In the genomic region with DNA sequence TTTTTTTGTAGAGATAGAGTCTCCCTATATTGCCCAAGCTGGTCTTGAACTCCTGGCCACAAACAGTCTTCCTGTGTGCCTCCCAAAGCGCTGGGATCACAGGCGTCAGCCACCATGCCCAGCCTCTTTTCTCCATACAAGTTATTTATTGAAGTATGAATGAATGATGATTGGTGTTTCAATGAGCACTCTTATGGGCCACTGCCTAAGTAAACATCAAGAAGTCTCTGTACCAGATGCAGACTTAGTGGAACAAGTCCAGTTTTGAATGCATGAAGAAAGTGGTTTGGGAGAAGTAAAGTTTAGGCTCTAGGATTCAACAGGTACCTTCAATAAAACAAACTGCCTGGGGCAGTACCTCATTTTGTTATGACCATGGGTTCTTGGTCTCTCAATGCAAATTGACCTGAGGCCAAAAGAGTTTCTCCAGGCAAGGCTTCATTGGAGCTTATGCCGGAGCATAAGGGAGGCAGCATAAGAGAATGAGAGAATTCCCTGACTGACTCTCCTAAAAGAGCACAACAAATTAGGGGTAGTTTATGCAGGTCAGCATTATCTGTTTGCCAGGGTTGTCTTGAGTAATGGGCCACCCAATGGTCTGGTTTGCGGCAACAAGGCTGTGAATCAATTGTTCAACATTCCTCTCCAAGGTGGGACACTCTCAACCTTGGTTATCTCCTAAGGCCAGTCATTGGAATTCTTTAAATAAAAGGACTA, we compare ENCODE assay signal across 8 cellular contexts. TPM values are rescaled to one million over a fixed set of nuclear protein-coding genes. Genes with fewer than 3 reads are reported as not detected.
DNase-seq lines count a peak whose midpoint lies in the region; ATAC-seq and TF ChIP-seq lines count a peak whose summit lies in the region.

No MANE protein-coding gene starts in this region.

- no peaks in the 10 kb centered on the region for H3K27me3 Mint-ChIP-seq in stimulated activated naive CD8-positive, alpha-beta T cell treated with anti-CD3 and anti-CD28 coated beads, Interleukin-15, Interleukin-2, amounts not matched to agents 100 ng/mL and 50 ng/mL, for 24 hours
- H3K27me3 Mint-ChIP-seq in mesothelial cell of epicardium (ENCODE audit: low read depth), result no peaks in the 10 kb centered on the region

- H3K4me1 Mint-ChIP-seq in stimulated activated naive CD8-positive, alpha-beta T cell treated with anti-CD3 and anti-CD28 coated beads, Interleukin-15, Interleukin-2, amounts not matched to agents 100 ng/mL and 50 ng/mL, for 24 hours (ENCODE audit: low read depth), result peaks cover 53% of the 10 kb centered on the region
- H3K4me1 Mint-ChIP-seq in mesothelial cell of epicardium, result peaks cover 44% of the 10 kb centered on the region

- peaks cover 0 to 17% of the 10 kb centered on the region in 2 donors for H3K4me1 ChIP-seq in ascending aorta

- H3K4me3 Mint-ChIP-seq in stimulated activated naive CD8-positive, alpha-beta T cell treated with anti-CD3 and anti-CD28 coated beads, Interleukin-15, Interleukin-2, amounts not matched to agents 100 ng/mL and 50 ng/mL, for 24 hours, result peak overlapping the region; percentile 99
- peak overlapping the region; percentile 79 for H3K4me3 Mint-ChIP-seq in mesothelial cell of epicardium

- TF ChIP-seq CTCF in ascending aorta (IDR thresholded peaks at IDR 0.05) (no peak), mesothelial cell of epicardium (IDR thresholded peaks at IDR 0.05; ENCODE audit: unreplicated experiment) (no peak), omental fat pad (IDR thresholded peaks at IDR 0.05) (no peak)

- H3K36me3 ChIP-seq in ascending aorta, result no peaks in the 10 kb centered on the region

- intact Hi-C loops in ascending aorta (cut with DNase I), result no loop called here

- H3K27ac Mint-ChIP-seq in stimulated activated naive CD8-positive, alpha-beta T cell treated with anti-CD3 and anti-CD28 coated beads, Interleukin-15, Interleukin-2, amounts not matched to agents 100 ng/mL and 50 ng/mL, for 24 hours, result peak overlapping the region; percentile 96
- peak overlapping the region; percentile 94 for H3K27ac Mint-ChIP-seq in mesothelial cell of epicardium

- DNase-seq in stimulated activated naive CD8-positive, alpha-beta T cell treated with anti-CD3 and anti-CD28 coated beads, Interleukin-15, Interleukin-2, amounts not matched to agents 100 U/mL and 50 U/mL, for 24 hours, result no peak
- no peak for DNase-seq in ascending aorta (ENCODE audit: low spot score in 2 of 2)
- DNase-seq in mesothelial cell of epicardium (ENCODE audit: low spot score in 2 of 2, unreplicated experiment in 2 of 2), result no peak
- DNase-seq in omental fat pad (ENCODE audit: low spot score), result no peak
- DNase-seq in left lobe of liver (ENCODE audit: low spot score), result no peak
- no peak for DNase-seq in SK-N-DZ (ENCODE audit: low spot score)
- DNase-seq in NCI-H774 (lab: John Stamatoyannopoulos, UW), result no peak

- H3K9me3 ChIP-seq in ascending aorta, result no peaks in the 10 kb centered on the region

- H3K4me3 ChIP-seq in ascending aorta, result peak overlapping the region; percentile 46 to 84

- H3K27me3 ChIP-seq in ascending aorta, result no peaks in the 10 kb centered on the region

- peak overlapping the region; percentile 96 to 99 for H3K27ac ChIP-seq in ascending aorta

- peaks cover 18% of the 10 kb centered on the region for H3K36me3 Mint-ChIP-seq in stimulated activated naive CD8-positive, alpha-beta T cell treated with anti-CD3 and anti-CD28 coated beads, Interleukin-15, Interleukin-2, amounts not matched to agents 100 ng/mL and 50 ng/mL, for 24 hours (ENCODE audit: low read depth)
- peaks cover 13% of the 10 kb centered on the region for H3K36me3 Mint-ChIP-seq in mesothelial cell of epicardium

- ATAC-seq in stimulated activated naive CD8-positive, alpha-beta T cell treated with anti-CD3 and anti-CD28 coated beads, Interleukin-15, Interleukin-2, amounts not matched to agents 100 U/mL and 50 U/mL, for 24 hours, result no peak
- ATAC-seq in omental fat pad (ENCODE audit: low FRiP score) (no peak), left lobe of liver (no peak)

- H3K9me3 Mint-ChIP-seq in stimulated activated naive CD8-positive, alpha-beta T cell treated with anti-CD3 and anti-CD28 coated beads, Interleukin-15, Interleukin-2, amounts not matched to agents 100 ng/mL and 50 ng/mL, for 24 hours, result no peaks in the 10 kb centered on the region
- peaks cover 4% of the 10 kb centered on the region for H3K9me3 Mint-ChIP-seq in mesothelial cell of epicardium

RNA-seq across cellular contexts. Expression of gene GMFB, which starts 1.1 kb away (rescaled TPM):
- total RNA-seq in ascending aorta, result 27.5 TPM
- total RNA-seq in mesothelial cell of epicardium, result 56.1 to 56.5 TPM (median 56.1 TPM) in 3 replicates
- total RNA-seq in omental fat pad, result 10 to 100 TPM; 44.0 to 92.7 (median 86.7) TPM
- 13.0 TPM for total RNA-seq in left lobe of liver
- polyA plus RNA-seq in SK-N-DZ (2014; cell fraction: cytosol; rRNA removed), result 59.8 and 77.5 TPM in 2 replicates
- 34.4 and 37.6 TPM in 2 replicates for polyA plus RNA-seq in SK-N-DZ (2014; cell fraction: nucleus; rRNA removed)

RNA-seq across cellular contexts. Expression of gene CGRRF1, which starts 19.8 kb away (rescaled TPM):
- total RNA-seq in ascending aorta (1.2 TPM), mesothelial cell of epicardium (15.4 to 17.1 TPM (median 16.8 TPM) in 3 replicates), omental fat pad (10 to 100 TPM; 18.0 to 21.8 (median 18.9) TPM), left lobe of liver (6.1 TPM)
- 15.2 and 17.8 TPM in 2 replicates for polyA plus RNA-seq in SK-N-DZ (2014; cell fraction: cytosol; rRNA removed)
- polyA plus RNA-seq in SK-N-DZ (2014; cell fraction: nucleus; rRNA removed), result 16.3 and 23.9 TPM in 2 replicates

RNA-seq across cellular contexts. Expression of gene CNIH1, which starts 48.7 kb away (rescaled TPM):
- total RNA-seq in ascending aorta (173 TPM), mesothelial cell of epicardium (95.8 to 101 TPM (median 97.6 TPM) in 3 replicates), omental fat pad (100 to 1,000 TPM; 101 to 233 (median 212) TPM), left lobe of liver (89.4 TPM)
- polyA plus RNA-seq in SK-N-DZ (2014; cell fraction: cytosol; rRNA removed), result 61.3 and 87.0 TPM in 2 replicates
- 44.8 and 57.5 TPM in 2 replicates for polyA plus RNA-seq in SK-N-DZ (2014; cell fraction: nucleus; rRNA removed)
